Comparison of ENCODE assay signal across 17 cellular contexts in genomic region chr22:42275970-42276369, GRCh38.
"Had no signal": no experiment of that assay in that cellular context is flagged by ENCODE, and none has a peak within 500 bp of the region (broad histone marks: within the 10 kb centered on the region; RNA-seq: fewer than 3 reads in every experiment).

No MANE protein-coding gene starts in this region.

- H3K36me3 ChIP-seq: colonic mucosa, gastrocnemius medialis, heart left ventricle, lower lobe of right lung, thoracic aorta had no signal

- H3K27ac ChIP-seq: colonic mucosa, gastrocnemius medialis, heart left ventricle, lower lobe of right lung, parathyroid adenoma, thoracic aorta, VCaP had no signal

- H3K9me3 Mint-ChIP-seq: activated CD4-positive, alpha-beta memory T cell treated with anti-CD3 and anti-CD28 coated beads for 36 hours; activated naive CD4-positive, alpha-beta T cell treated with anti-CD3 and anti-CD28 coated beads, Interleukin-2, amount 10 ng/mL, durations not matched to agents 7 days and 5 days; activated T-cell treated with anti-CD3 and anti-CD28 coated beads, Interleukin-2, amount 50 U/mL, for 24 hours had no signal

- H3K27me3 ChIP-seq: colonic mucosa had no signal

- H3K4me1 ChIP-seq: parathyroid adenoma had no signal

- ATAC-seq: gastrocnemius medialis, heart left ventricle, left cardiac atrium, lower lobe of right lung had no signal

- H3K36me3 Mint-ChIP-seq: activated CD4-positive, alpha-beta memory T cell treated with anti-CD3 and anti-CD28 coated beads for 36 hours; activated naive CD4-positive, alpha-beta T cell treated with anti-CD3 and anti-CD28 coated beads, Interleukin-2, amount 10 ng/mL, durations not matched to agents 7 days and 5 days had no signal

- H3K4me3 ChIP-seq: colonic mucosa, gastrocnemius medialis, heart left ventricle, lower lobe of right lung, thoracic aorta had no signal

- H3K27ac Mint-ChIP-seq: activated CD4-positive, alpha-beta memory T cell treated with anti-CD3 and anti-CD28 coated beads for 36 hours; activated naive CD4-positive, alpha-beta T cell treated with anti-CD3 and anti-CD28 coated beads, Interleukin-2, amount 10 ng/mL, durations not matched to agents 7 days and 5 days; activated T-cell treated with anti-CD3 and anti-CD28 coated beads, Interleukin-2, amount 50 U/mL, for 24 hours had no signal

- H3K9me3 ChIP-seq: colonic mucosa, gastrocnemius medialis, heart left ventricle, lower lobe of right lung, thoracic aorta had no signal

- H3K4me3 Mint-ChIP-seq: activated CD4-positive, alpha-beta memory T cell treated with anti-CD3 and anti-CD28 coated beads for 36 hours; activated naive CD4-positive, alpha-beta T cell treated with anti-CD3 and anti-CD28 coated beads, Interleukin-2, amount 10 ng/mL, durations not matched to agents 7 days and 5 days; activated T-cell treated with anti-CD3 and anti-CD28 coated beads, Interleukin-2, amount 50 U/mL, for 24 hours had no signal

- DNase-seq: activated CD4-positive, alpha-beta memory T cell treated with anti-CD3 and anti-CD28 coated beads for 36 hours; activated naive CD4-positive, alpha-beta T cell treated with anti-CD3 and anti-CD28 coated beads, Interleukin-2, amount 10 ng/mL, durations not matched to agents 7 days and 5 days; activated T-cell treated with anti-CD3 and anti-CD28 coated beads, Interleukin-2, amount 50 U/mL, for 24 hours; caudate nucleus; colonic mucosa; gastrocnemius medialis; heart left ventricle; left cardiac atrium; lower lobe of right lung; midbrain; stimulated activated CD4-positive, alpha-beta T cell treated with anti-CD3 and anti-CD28 coated beads, Interleukin-12 subunit alpha, Interleukin-12 subunit beta, amount 100 ng/mL, for 4 hours; stimulated activated CD4-positive, alpha-beta T cell treated with anti-CD3 and anti-CD28 coated beads, Interleukin-2, amount 100 ng/mL, for 24 hours; T-helper 1 cell; T1000 had no signal

- H3K27me3 Mint-ChIP-seq: activated CD4-positive, alpha-beta memory T cell treated with anti-CD3 and anti-CD28 coated beads for 36 hours; activated T-cell treated with anti-CD3 and anti-CD28 coated beads, Interleukin-2, amount 50 U/mL, for 24 hours had no signal

- H3K9ac ChIP-seq: parathyroid adenoma had no signal
